Comparison of ENCODE assay signal across 26 cellular contexts in the genomic region with DNA sequence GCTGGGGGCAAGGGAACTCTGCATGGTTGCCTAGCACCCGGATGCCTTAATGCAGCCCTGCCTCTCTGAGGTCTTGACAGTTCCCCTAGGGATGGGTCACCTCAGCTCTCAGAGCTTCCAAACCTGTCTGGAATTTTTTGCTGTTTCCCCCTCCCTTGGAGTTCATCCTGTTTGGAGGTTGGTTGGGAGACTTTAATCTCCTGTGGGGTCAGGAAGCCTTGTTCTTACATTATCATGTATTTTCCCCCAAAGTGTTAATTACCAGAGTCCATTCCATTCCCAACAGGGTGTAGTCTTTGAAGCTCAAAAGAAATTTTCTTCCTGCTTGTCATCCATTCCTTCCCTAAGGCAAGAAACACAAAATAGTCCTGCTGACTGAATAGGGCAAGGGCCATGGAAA.
A peak's percentile ranks its signal among the peaks of the same experiment; 100 is the strongest.
DNase-seq lines count a peak whose midpoint lies in the region; ATAC-seq lines count a peak whose summit lies in the region.
"Had no signal": no experiment of that assay in that cellular context is flagged by ENCODE, and none has a peak within 500 bp of the region (broad histone marks: within the 10 kb centered on the region; RNA-seq: fewer than 3 reads in every experiment).

No MANE protein-coding gene starts in this region.

- H3K36me3 ChIP-seq in adipocyte (ENCODE audit: control insufficient read depth, insufficient read depth, low read length, severe bottlenecking) = peaks cover 20% of the 10 kb centered on the region
- H3K36me3 ChIP-seq: ascending aorta, spleen, stomach, transverse colon had no signal

- no peak overlapping the region for H3K4me3 ChIP-seq in adipocyte (ENCODE audit: low read length)
- H3K4me3 ChIP-seq: ascending aorta, spleen, stomach, transverse colon had no signal

- H3K9me3 ChIP-seq in adipocyte (ENCODE audit: control insufficient read depth, low read length) = peaks cover 8% of the 10 kb centered on the region
- H3K9me3 ChIP-seq: transverse colon had no signal

- no peak for DNase-seq in activated T-cell treated with anti-CD3 and anti-CD28 coated beads, Interleukin-2, amount 50 U/mL, for 72 hours
- no peak for DNase-seq in activated T-cell treated with anti-CD3 and anti-CD28 coated beads, Interleukin-2, amount 50 U/mL, for 1 hour
- DNase-seq in adipocyte (ENCODE audit: low read depth) (peak; percentile 25), iPS DF 4.7 (ENCODE audit: extremely low read depth, low spot score) (peak; percentile 91), NCI-H2107 treated with DMSO at 0.1 percent for 48 hours (lab: John Stamatoyannopoulos, UW; ENCODE audit: unreplicated experiment) (no peak)
- DNase-seq: activated CD4-positive, CD25-positive, alpha-beta regulatory T cell treated with anti-CD3 and anti-CD28 coated beads, Interleukin-2, amount 50 U/mL, for 72 hours; activated naive CD4-positive, alpha-beta T cell treated with anti-CD3 and anti-CD28 coated beads, Interleukin-2, amount 10 ng/mL, durations not matched to agents 7 days and 5 days; activated T-cell treated with anti-CD3 and anti-CD28 coated beads, Interleukin-2, amount 50 U/mL, for 48 hours; cerebellar nuclear complex; COR-L47; effector memory CD4-positive, alpha-beta T cell; NCI-H1092 treated with DMSO at 0.1 percent for 48 hours; NCI-H2081; NCI-H446 treated with DMSO at 0.1 percent for 48 hours; NK-92 treated with Interleukin-12 subunit alpha and Interleukin-12 subunit beta, amount 100 ng/mL, for 24 hours; nucleus accumbens; RPMI8226; spleen; stimulated activated CD4-positive, alpha-beta T cell treated with anti-CD3 and anti-CD28 coated beads, Interleukin-4, amount 100 ng/mL, for 4 hours; stomach; transverse colon had no signal

- H3K27me3 Mint-ChIP-seq in activated T-cell treated with anti-CD3 and anti-CD28 coated beads, Interleukin-2, amount 50 U/mL, for 72 hours (ENCODE audit: low read depth) = peaks cover 7% of the 10 kb centered on the region

- no peaks in the 10 kb centered on the region for H3K27me3 ChIP-seq in adipocyte (replicated peaks; ENCODE audit: control insufficient read depth, insufficient read depth, low read length)
- H3K27me3 ChIP-seq: ascending aorta, transverse colon had no signal

- H3K9ac ChIP-seq in adipocyte (ENCODE audit: low read length) = no peak overlapping the region

- H3K9me3 Mint-ChIP-seq in activated T-cell treated with anti-CD3 and anti-CD28 coated beads, Interleukin-2, amount 50 U/mL, for 72 hours = peaks cover 8 to 10% of the 10 kb centered on the region in 2 donors

- no peak for ATAC-seq in activated T-cell treated with anti-CD3 and anti-CD28 coated beads, Interleukin-2, amount 50 U/mL, for 72 hours (replicated peaks in 1 of 2)
- no peak for ATAC-seq in GM19351 (IDR thresholded peaks at IDR 0.05; ENCODE audit: unreplicated experiment)
- ATAC-seq in GM21447 (IDR thresholded peaks at IDR 0.05; ENCODE audit: unreplicated experiment) = no peak
- no peak for ATAC-seq in HG02798 (IDR thresholded peaks at IDR 0.05; ENCODE audit: poor library complexity, unreplicated experiment)

- peaks cover 8% of the 10 kb centered on the region for H3K4me1 ChIP-seq in adipocyte (ENCODE audit: control insufficient read depth, insufficient read depth, low read length)
- H3K4me1 ChIP-seq: spleen, stomach, transverse colon had no signal

- no peak overlapping the region for H3K4me3 Mint-ChIP-seq in activated T-cell treated with anti-CD3 and anti-CD28 coated beads, Interleukin-2, amount 50 U/mL, for 72 hours
- H3K4me3 Mint-ChIP-seq: activated naive CD4-positive, alpha-beta T cell treated with anti-CD3 and anti-CD28 coated beads, Interleukin-2, amount 10 ng/mL, durations not matched to agents 7 days and 5 days; B cell had no signal

- peaks cover 7 to 10% of the 10 kb centered on the region in 2 donors for H3K36me3 Mint-ChIP-seq in activated T-cell treated with anti-CD3 and anti-CD28 coated beads, Interleukin-2, amount 50 U/mL, for 72 hours (ENCODE audit: insufficient read depth in 2 of 2)
- H3K36me3 Mint-ChIP-seq: activated naive CD4-positive, alpha-beta T cell treated with anti-CD3 and anti-CD28 coated beads, Interleukin-2, amount 10 ng/mL, durations not matched to agents 7 days and 5 days had no signal

- peaks cover 25% of the 10 kb centered on the region for H3K4me1 Mint-ChIP-seq in activated T-cell treated with anti-CD3 and anti-CD28 coated beads, Interleukin-2, amount 50 U/mL, for 72 hours (ENCODE audit: low read depth)
- H3K4me1 Mint-ChIP-seq: B cell had no signal

- peak overlapping the region; percentile 39 for H3K27ac Mint-ChIP-seq in activated T-cell treated with anti-CD3 and anti-CD28 coated beads, Interleukin-2, amount 50 U/mL, for 72 hours
- H3K27ac Mint-ChIP-seq: activated naive CD4-positive, alpha-beta T cell treated with anti-CD3 and anti-CD28 coated beads, Interleukin-2, amount 10 ng/mL, durations not matched to agents 7 days and 5 days; B cell had no signal

Comparison
In these comparisons a context has a peak if more than half of its experiments do, and no peak if none do; other contexts are left out.
1. DNase-seq: peak in adipocyte (single experiment) and iPS DF 4.7 (single experiment); none in activated T-cell treated with anti-CD3 and anti-CD28 coated beads, Interleukin-2, amount 50 U/mL, for 72 hours (0 of 2), activated T-cell treated with anti-CD3 and anti-CD28 coated beads, Interleukin-2, amount 50 U/mL, for 1 hour (single experiment) and NCI-H2107 treated with DMSO at 0.1 percent for 48 hours (single experiment).